ENCODE assay signal across 8 cellular contexts in the genomic region with DNA sequence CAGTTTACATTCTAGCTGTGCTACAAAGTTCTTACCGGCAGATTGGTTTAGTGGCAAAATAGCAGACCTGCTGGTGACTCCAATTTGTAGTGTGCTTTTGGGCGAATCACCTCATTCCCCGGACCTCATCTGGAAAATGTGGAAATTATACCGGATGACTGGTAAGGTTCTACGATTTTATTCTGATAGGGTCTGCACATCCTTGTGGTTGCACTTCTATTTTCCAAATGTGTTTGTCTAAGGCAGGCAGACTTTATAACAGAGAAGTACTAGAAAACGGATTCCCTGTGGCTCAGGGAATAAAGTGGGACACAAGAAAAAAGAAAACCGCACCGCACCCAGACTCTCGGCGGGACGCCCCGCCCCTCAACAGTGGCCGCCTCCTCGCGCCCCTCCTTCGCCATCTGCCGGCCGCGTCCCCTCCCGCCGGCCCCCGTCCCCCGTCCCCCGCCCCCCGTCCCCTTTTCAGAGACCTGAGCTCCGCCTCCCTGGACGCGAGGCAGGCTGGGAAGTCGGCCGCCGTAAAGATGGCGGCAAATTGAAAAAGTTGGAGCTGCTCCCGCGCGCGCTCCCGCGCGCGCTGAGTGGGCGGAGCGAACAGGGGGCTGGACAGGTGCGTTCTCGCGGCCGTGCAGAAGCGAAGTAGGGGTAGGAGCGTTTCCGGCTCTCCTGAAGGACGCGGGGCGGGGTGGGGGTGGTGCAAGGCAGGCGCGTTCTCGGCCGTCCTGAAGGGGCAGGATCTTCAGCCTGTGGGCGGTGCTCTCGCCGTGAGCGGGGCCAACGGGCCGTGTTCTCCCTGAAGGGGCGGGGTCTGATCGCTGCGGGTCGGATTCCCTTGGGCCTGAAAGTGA. TPM values are rescaled to one million over a fixed set of nuclear protein-coding genes. Genes with fewer than 3 reads are reported as not detected.
A peak's percentile ranks its signal among the peaks of the same experiment; 100 is the strongest.
DNase-seq lines count a peak whose midpoint lies in the region; ATAC-seq, FAIRE-seq and TF ChIP-seq lines count a peak whose summit lies in the region.

No MANE protein-coding gene starts in this region.

- H3K36me3 ChIP-seq in Loucy (ENCODE audit: insufficient read depth, low read length) = no peaks in the 10 kb centered on the region
- H3K36me3 ChIP-seq in RWPE2 (ENCODE audit: low read depth) = no peaks in the 10 kb centered on the region

- H3K4me1 Mint-ChIP-seq in nephron = peaks cover 22% of the 10 kb centered on the region

- peak overlapping the region; percentile 71 for H3K27ac ChIP-seq in RWPE2 (ENCODE audit: poor library complexity, severe bottlenecking)

- no peaks in the 10 kb centered on the region for H3K9me3 Mint-ChIP-seq in nephron

- H3K27me3 ChIP-seq in Loucy (ENCODE audit: insufficient read depth, low read length, poor library complexity, severe bottlenecking) (no peaks in the 10 kb centered on the region), RWPE2 (ENCODE audit: insufficient read depth, poor library complexity, severe bottlenecking) (no peaks in the 10 kb centered on the region)

- H3K4me2 ChIP-seq in Loucy (ENCODE audit: low read depth, low read length, poor library complexity, severe bottlenecking) = peak overlapping the region; percentile 90

- H3K4me1 ChIP-seq in Loucy (ENCODE audit: insufficient read depth, low read length, poor library complexity, severe bottlenecking) (peaks cover 68% of the 10 kb centered on the region), RWPE2 (ENCODE audit: insufficient read depth, poor library complexity, severe bottlenecking) (peaks cover 13% of the 10 kb centered on the region)

- DNase-seq in EL (peak; percentile 100), H54 (ENCODE audit: insufficient read length, low spot score) (peak; percentile 97), RWPE2 (ENCODE audit: low spot score) (peak; percentile 100), fibroblast of the aortic adventitia (ENCODE audit: low read depth) (peak; percentile 99)
- peak; percentile 98 for DNase-seq in activated effector memory CD4-positive, alpha-beta T cell treated with Interleukin-2 at 50 U/mL for 16 hours
- DNase-seq in stimulated activated naive CD8-positive, alpha-beta T cell treated with anti-CD3 and anti-CD28 coated beads, Interleukin-15, Interleukin-2, amounts not matched to agents 100 U/mL and 50 U/mL, for 24 hours = peak; percentile 99

- H3F3A ChIP-seq in Loucy (ENCODE audit: low read depth) = peaks cover 22% of the 10 kb centered on the region

- peak overlapping the region; percentile 86 to 93 (median 92) for H3K4me3 Mint-ChIP-seq in nephron

- H3K27me3 Mint-ChIP-seq in nephron (ENCODE audit: low read depth) = no peaks in the 10 kb centered on the region

- peak overlapping the region; percentile 90 for H3K4me3 ChIP-seq in Loucy (ENCODE audit: low read length, poor library complexity, severe bottlenecking)
- H3K4me3 ChIP-seq in RWPE2 (ENCODE audit: severe bottlenecking) = peak overlapping the region; percentile 78
- peak overlapping the region; percentile 71 for H3K4me3 ChIP-seq in fibroblast of the aortic adventitia (ENCODE audit: low read depth, low read length)

- H4K20me1 ChIP-seq in Loucy (ENCODE audit: insufficient read depth, low read length, poor library complexity, severe bottlenecking) = peaks cover 30% of the 10 kb centered on the region

- peaks cover 3% of the 10 kb centered on the region for H3K36me3 Mint-ChIP-seq in nephron (ENCODE audit: low read depth)

- no peaks in the 10 kb centered on the region for H3K9me3 ChIP-seq in Loucy (ENCODE audit: insufficient read depth, low read depth, low read length)
- H3K9me3 ChIP-seq in RWPE2 (ENCODE audit: severe bottlenecking) = no peaks in the 10 kb centered on the region

- peak; percentile 70 for FAIRE-seq in H54 (lab: Jason Lieb, UNC)

- H3K9me2 ChIP-seq in Loucy (replicated peaks; ENCODE audit: low read depth, low read length) = no peaks in the 10 kb centered on the region

- no peak overlapping the region for H2AFZ ChIP-seq in Loucy (ENCODE audit: low read length)

- H3K27ac Mint-ChIP-seq in nephron = peak overlapping the region; percentile 78 to 98 (median 97)

- H3K79me2 ChIP-seq in Loucy (ENCODE audit: insufficient read depth, low read length) = peaks cover 63% of the 10 kb centered on the region

- H3K9ac ChIP-seq in Loucy (ENCODE audit: low read depth, low read length, poor library complexity, severe bottlenecking) = peak overlapping the region; percentile 95

- peak; percentile 93 for ATAC-seq in RWPE2 (ENCODE audit: low read depth)
- peak; percentile 93 for ATAC-seq in stimulated activated naive CD8-positive, alpha-beta T cell treated with anti-CD3 and anti-CD28 coated beads, Interleukin-15, Interleukin-2, amounts not matched to agents 100 U/mL and 50 U/mL, for 24 hours

- peak; percentile 5; the same call in 1 of the 2 replicates for TF ChIP-seq POLR2A in H54 (IDR thresholded peaks at IDR 0.05; ENCODE audit: low read depth, low read length)

- TF ChIP-seq CTCF in Loucy (conservative IDR thresholded peaks at IDR 0.05; ENCODE audit: low read length) (no peak), RWPE2 (IDR thresholded peaks at IDR 0.05; ENCODE audit: poor library complexity, severe bottlenecking) (peak; percentile 18), fibroblast of the aortic adventitia (IDR thresholded peaks at IDR 0.05; ENCODE audit: insufficient read depth, low read length) (no peak), nephron (IDR thresholded peaks at IDR 0.05; ENCODE audit: unreplicated experiment in 3 of 3) (no peak)

RNA-seq across cellular contexts. Expression of gene CCM2, which starts 0.5 kb away (rescaled TPM):
- 20.0 and 42.9 TPM in 2 replicates for total RNA-seq in fibroblast of the aortic adventitia (ENCODE audit: low replicate concordance)

RNA-seq across cellular contexts. Expression of gene MYO1G, which starts 20.7 kb away (rescaled TPM):
- total RNA-seq in fibroblast of the aortic adventitia (ENCODE audit: low replicate concordance) = 0.09 TPM in 1 of 2 replicates, not detected in the other

Comparison
In these comparisons a context has a peak if more than half of its experiments do, and no peak if none do; other contexts are left out.
1. Peak in every context shown above with its lines: DNase-seq, ATAC-seq, H3K4me3 ChIP-seq and H3K27ac ChIP-seq.